In the genomic region with DNA sequence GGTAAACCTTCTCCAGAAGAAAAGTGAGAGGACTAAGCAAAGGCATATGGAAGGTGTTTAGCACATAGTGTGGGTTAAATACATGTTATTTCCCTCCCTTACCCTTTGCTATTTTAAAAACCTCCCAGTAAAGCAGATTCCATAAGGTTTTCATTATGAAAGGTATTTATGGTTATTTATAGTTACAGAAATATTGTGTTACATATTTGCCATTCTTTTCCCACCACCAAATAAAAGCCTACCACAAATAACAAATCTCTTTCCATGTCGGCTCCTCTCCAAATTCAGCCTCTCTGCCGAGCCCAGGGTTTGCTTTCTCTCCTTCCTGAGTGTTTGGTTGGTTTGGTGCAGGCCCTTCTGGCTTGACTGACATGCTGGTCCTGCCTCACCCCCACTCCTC, we compare ENCODE assay signal across 21 cellular contexts.
DNase-seq lines count a peak whose midpoint lies in the region; ATAC-seq and TF ChIP-seq lines count a peak whose summit lies in the region.
"Had no signal": no experiment of that assay in that cellular context is flagged by ENCODE, and none has a peak within 500 bp of the region (broad histone marks: within the 10 kb centered on the region; RNA-seq: fewer than 3 reads in every experiment).

No MANE protein-coding gene starts in this region.

- POLR2A ChIA-PET in activated CD8-positive, alpha-beta T cell treated with anti-CD3 and anti-CD28 coated beads, Interleukin-2, amount 10 ng/mL, durations not matched to agents 7 days and 5 days (lab: Charles Lee), result no interaction called here

- ATAC-seq in activated CD8-positive, alpha-beta T cell treated with anti-CD3 and anti-CD28 coated beads, Interleukin-2, amount 10 ng/mL, durations not matched to agents 7 days and 5 days, result no peak
- ATAC-seq in activated naive CD8-positive, alpha-beta T cell treated with anti-CD3 and anti-CD28 coated beads, Interleukin-2, amount 50 U/mL, for 24 hours, result no peak
- ATAC-seq: esophagus mucosa; lower lobe of right lung; stimulated activated effector memory CD8-positive, alpha-beta T cell treated with anti-CD3 and anti-CD28 coated beads, Interleukin-12 subunit alpha, Interleukin-12 subunit beta, amount 100 ng/mL, for 72 hours had no signal

- DNase-seq in AG08396 (ENCODE audit: low spot score) (peak; percentile 44), HFF-Myc (ENCODE audit: extremely low read depth, low read depth) (peak; percentile 26), dedifferentiated amniotic fluid mesenchymal stem cell (ENCODE audit: extremely low spot score) (peak; percentile 86), mesothelial cell of epicardium (ENCODE audit: low spot score in 2 of 2, unreplicated experiment in 2 of 2) (no peak)
- no peak for DNase-seq in stimulated activated CD4-positive, alpha-beta T cell treated with anti-CD3 and anti-CD28 coated beads, Interleukin-12 subunit alpha, Interleukin-12 subunit beta, amount 100 ng/mL, for 4 hours
- no peak for DNase-seq in activated CD8-positive, alpha-beta T cell treated with anti-CD3 and anti-CD28 coated beads, Interleukin-2, amount 10 ng/mL, durations not matched to agents 7 days and 5 days
- no peak for DNase-seq in activated naive CD8-positive, alpha-beta T cell treated with anti-CD3 and anti-CD28 coated beads, Interleukin-2, amount 50 U/mL, for 24 hours
- DNase-seq in activated T-helper 2 cell treated with anti-CD3 and anti-CD28 coated beads, Interferon-gamma antibody, Interleukin-2, Interleukin-4, amounts not matched to agents 10 μg/mL and 5 μg/mL and 100 μg/mL, durations not matched to agents 14 hours and 24 hours and 36 hours (ENCODE audit: low spot score), result no peak
- DNase-seq: activated CD4-positive, alpha-beta T cell treated with anti-CD3 and anti-CD28 coated beads, Interleukin-2, amount 10 ng/mL, durations not matched to agents 7 days and 5 days; activated naive CD4-positive, alpha-beta T cell treated with anti-CD3 and anti-CD28 coated beads, Interleukin-2, amount 10 ng/mL, durations not matched to agents 7 days and 5 days; C1 segment of cervical spinal cord; effector CD8-positive, alpha-beta T cell; kidney; lower lobe of right lung; NCI-H1105; NCI-H2029 treated with DMSO at 0.1 percent for 48 hours; NCI-H82; small intestine had no signal

- H3K36me3 Mint-ChIP-seq in mesothelial cell of epicardium, result no peaks in the 10 kb centered on the region
- no peaks in the 10 kb centered on the region for H3K36me3 Mint-ChIP-seq in activated CD8-positive, alpha-beta T cell treated with anti-CD3 and anti-CD28 coated beads, Interleukin-2, amount 10 ng/mL, durations not matched to agents 7 days and 5 days (ENCODE audit: low read depth)
- no peaks in the 10 kb centered on the region for H3K36me3 Mint-ChIP-seq in activated naive CD8-positive, alpha-beta T cell treated with anti-CD3 and anti-CD28 coated beads, Interleukin-2, amount 50 U/mL, for 24 hours (ENCODE audit: low read depth)
- no peaks in the 10 kb centered on the region for H3K36me3 Mint-ChIP-seq in activated T-helper 2 cell treated with anti-CD3 and anti-CD28 coated beads, Interferon-gamma antibody, Interleukin-2, Interleukin-4, amounts not matched to agents 10 μg/mL and 5 μg/mL and 100 μg/mL, durations not matched to agents 14 hours and 24 hours and 36 hours (ENCODE audit: low read depth)
- H3K36me3 Mint-ChIP-seq: activated naive CD4-positive, alpha-beta T cell treated with anti-CD3 and anti-CD28 coated beads, Interleukin-2, amount 10 ng/mL, durations not matched to agents 7 days and 5 days; stimulated activated effector memory CD8-positive, alpha-beta T cell treated with anti-CD3 and anti-CD28 coated beads, Interleukin-12 subunit alpha, Interleukin-12 subunit beta, amount 100 ng/mL, for 72 hours had no signal

- CTCF ChIA-PET in activated CD8-positive, alpha-beta T cell treated with anti-CD3 and anti-CD28 coated beads, Interleukin-2, amount 10 ng/mL, durations not matched to agents 7 days and 5 days (lab: Charles Lee), result no interaction called here

- H3K4me3 Mint-ChIP-seq in mesothelial cell of epicardium, result no peak overlapping the region
- no peak overlapping the region for H3K4me3 Mint-ChIP-seq in activated CD8-positive, alpha-beta T cell treated with anti-CD3 and anti-CD28 coated beads, Interleukin-2, amount 10 ng/mL, durations not matched to agents 7 days and 5 days
- H3K4me3 Mint-ChIP-seq in activated naive CD8-positive, alpha-beta T cell treated with anti-CD3 and anti-CD28 coated beads, Interleukin-2, amount 50 U/mL, for 24 hours, result no peak overlapping the region
- H3K4me3 Mint-ChIP-seq in activated T-helper 2 cell treated with anti-CD3 and anti-CD28 coated beads, Interferon-gamma antibody, Interleukin-2, Interleukin-4, amounts not matched to agents 10 μg/mL and 5 μg/mL and 100 μg/mL, durations not matched to agents 14 hours and 24 hours and 36 hours (ENCODE audit: low read depth), result no peak overlapping the region
- H3K4me3 Mint-ChIP-seq: activated CD4-positive, alpha-beta T cell treated with anti-CD3 and anti-CD28 coated beads, Interleukin-2, amount 10 ng/mL, durations not matched to agents 7 days and 5 days; activated naive CD4-positive, alpha-beta T cell treated with anti-CD3 and anti-CD28 coated beads, Interleukin-2, amount 10 ng/mL, durations not matched to agents 7 days and 5 days; stimulated activated effector memory CD8-positive, alpha-beta T cell treated with anti-CD3 and anti-CD28 coated beads, Interleukin-12 subunit alpha, Interleukin-12 subunit beta, amount 100 ng/mL, for 72 hours; T-helper 2 cell treated with Interferon-gamma antibody and Interleukin-4, amounts not matched to agents 5 μg/mL and 100 μg/mL, for 36 hours had no signal

- H3K27ac Mint-ChIP-seq in mesothelial cell of epicardium, result peak overlapping the region; percentile 66
- no peak overlapping the region for H3K27ac Mint-ChIP-seq in activated CD8-positive, alpha-beta T cell treated with anti-CD3 and anti-CD28 coated beads, Interleukin-2, amount 10 ng/mL, durations not matched to agents 7 days and 5 days
- H3K27ac Mint-ChIP-seq in activated naive CD8-positive, alpha-beta T cell treated with anti-CD3 and anti-CD28 coated beads, Interleukin-2, amount 50 U/mL, for 24 hours, result no peak overlapping the region
- no peak overlapping the region for H3K27ac Mint-ChIP-seq in activated T-helper 2 cell treated with anti-CD3 and anti-CD28 coated beads, Interferon-gamma antibody, Interleukin-2, Interleukin-4, amounts not matched to agents 10 μg/mL and 5 μg/mL and 100 μg/mL, durations not matched to agents 14 hours and 24 hours and 36 hours
- H3K27ac Mint-ChIP-seq: activated CD4-positive, alpha-beta T cell treated with anti-CD3 and anti-CD28 coated beads, Interleukin-2, amount 10 ng/mL, durations not matched to agents 7 days and 5 days; activated naive CD4-positive, alpha-beta T cell treated with anti-CD3 and anti-CD28 coated beads, Interleukin-2, amount 10 ng/mL, durations not matched to agents 7 days and 5 days; stimulated activated effector memory CD8-positive, alpha-beta T cell treated with anti-CD3 and anti-CD28 coated beads, Interleukin-12 subunit alpha, Interleukin-12 subunit beta, amount 100 ng/mL, for 72 hours; T-helper 2 cell treated with Interferon-gamma antibody and Interleukin-4, amounts not matched to agents 5 μg/mL and 100 μg/mL, for 36 hours had no signal

- intact Hi-C loops in activated T-helper 2 cell treated with anti-CD3 and anti-CD28 coated beads, Interferon-gamma antibody, Interleukin-2, Interleukin-4, amounts not matched to agents 10 μg/mL and 5 μg/mL and 100 μg/mL, durations not matched to agents 14 hours and 24 hours and 36 hours (cut with micrococcal nuclease), result no loop called here

- TF ChIP-seq CTCF in HFF-Myc (IDR thresholded peaks at IDR 0.05; ENCODE audit: low read depth, low read length, missing control alignments) (no peak), mesothelial cell of epicardium (IDR thresholded peaks at IDR 0.05; ENCODE audit: unreplicated experiment) (no peak)

- H3K4me1 Mint-ChIP-seq in mesothelial cell of epicardium, result peaks cover 13% of the 10 kb centered on the region
- H3K4me1 Mint-ChIP-seq in activated CD8-positive, alpha-beta T cell treated with anti-CD3 and anti-CD28 coated beads, Interleukin-2, amount 10 ng/mL, durations not matched to agents 7 days and 5 days (ENCODE audit: low read depth), result no peaks in the 10 kb centered on the region
- H3K4me1 Mint-ChIP-seq in activated naive CD8-positive, alpha-beta T cell treated with anti-CD3 and anti-CD28 coated beads, Interleukin-2, amount 50 U/mL, for 24 hours, result no peaks in the 10 kb centered on the region
- H3K4me1 Mint-ChIP-seq in activated T-helper 2 cell treated with anti-CD3 and anti-CD28 coated beads, Interferon-gamma antibody, Interleukin-2, Interleukin-4, amounts not matched to agents 10 μg/mL and 5 μg/mL and 100 μg/mL, durations not matched to agents 14 hours and 24 hours and 36 hours (ENCODE audit: low read depth), result no peaks in the 10 kb centered on the region
- H3K4me1 Mint-ChIP-seq: activated CD4-positive, alpha-beta T cell treated with anti-CD3 and anti-CD28 coated beads, Interleukin-2, amount 10 ng/mL, durations not matched to agents 7 days and 5 days; activated naive CD4-positive, alpha-beta T cell treated with anti-CD3 and anti-CD28 coated beads, Interleukin-2, amount 10 ng/mL, durations not matched to agents 7 days and 5 days; stimulated activated effector memory CD8-positive, alpha-beta T cell treated with anti-CD3 and anti-CD28 coated beads, Interleukin-12 subunit alpha, Interleukin-12 subunit beta, amount 100 ng/mL, for 72 hours had no signal

- peaks cover 12% of the 10 kb centered on the region for H3K27me3 Mint-ChIP-seq in mesothelial cell of epicardium (ENCODE audit: low read depth)
- H3K27me3 Mint-ChIP-seq in activated CD8-positive, alpha-beta T cell treated with anti-CD3 and anti-CD28 coated beads, Interleukin-2, amount 10 ng/mL, durations not matched to agents 7 days and 5 days (ENCODE audit: low read depth), result peaks cover 10% of the 10 kb centered on the region
- H3K27me3 Mint-ChIP-seq in activated naive CD8-positive, alpha-beta T cell treated with anti-CD3 and anti-CD28 coated beads, Interleukin-2, amount 50 U/mL, for 24 hours, result peaks cover 7% of the 10 kb centered on the region
- peaks cover 6% of the 10 kb centered on the region for H3K27me3 Mint-ChIP-seq in activated T-helper 2 cell treated with anti-CD3 and anti-CD28 coated beads, Interferon-gamma antibody, Interleukin-2, Interleukin-4, amounts not matched to agents 10 μg/mL and 5 μg/mL and 100 μg/mL, durations not matched to agents 14 hours and 24 hours and 36 hours (ENCODE audit: low read depth)

- H3K4me3 ChIP-seq in HFF-Myc (replicated peaks; ENCODE audit: low read depth, low read length), result no peak overlapping the region
- H3K4me3 ChIP-seq: lower lobe of right lung had no signal

- no peaks in the 10 kb centered on the region for H3K9me3 Mint-ChIP-seq in mesothelial cell of epicardium
- no peaks in the 10 kb centered on the region for H3K9me3 Mint-ChIP-seq in activated CD8-positive, alpha-beta T cell treated with anti-CD3 and anti-CD28 coated beads, Interleukin-2, amount 10 ng/mL, durations not matched to agents 7 days and 5 days (ENCODE audit: insufficient read depth)
- H3K9me3 Mint-ChIP-seq in activated naive CD8-positive, alpha-beta T cell treated with anti-CD3 and anti-CD28 coated beads, Interleukin-2, amount 50 U/mL, for 24 hours, result no peaks in the 10 kb centered on the region
- no peaks in the 10 kb centered on the region for H3K9me3 Mint-ChIP-seq in activated T-helper 2 cell treated with anti-CD3 and anti-CD28 coated beads, Interferon-gamma antibody, Interleukin-2, Interleukin-4, amounts not matched to agents 10 μg/mL and 5 μg/mL and 100 μg/mL, durations not matched to agents 14 hours and 24 hours and 36 hours
- H3K9me3 Mint-ChIP-seq: activated CD4-positive, alpha-beta T cell treated with anti-CD3 and anti-CD28 coated beads, Interleukin-2, amount 10 ng/mL, durations not matched to agents 7 days and 5 days; activated naive CD4-positive, alpha-beta T cell treated with anti-CD3 and anti-CD28 coated beads, Interleukin-2, amount 10 ng/mL, durations not matched to agents 7 days and 5 days; stimulated activated effector memory CD8-positive, alpha-beta T cell treated with anti-CD3 and anti-CD28 coated beads, Interleukin-12 subunit alpha, Interleukin-12 subunit beta, amount 100 ng/mL, for 72 hours; T-helper 2 cell treated with Interferon-gamma antibody and Interleukin-4, amounts not matched to agents 5 μg/mL and 100 μg/mL, for 36 hours had no signal

Comparison
In these comparisons a context has a peak if more than half of its experiments do, and no peak if none do; other contexts are left out.
1. DNase-seq: peak in AG08396 (single experiment), HFF-Myc (single experiment) and dedifferentiated amniotic fluid mesenchymal stem cell (single experiment); none in mesothelial cell of epicardium (0 of 2), stimulated activated CD4-positive, alpha-beta T cell treated with anti-CD3 and anti-CD28 coated beads, Interleukin-12 subunit alpha, Interleukin-12 subunit beta, amount 100 ng/mL, for 4 hours (single experiment), activated CD8-positive, alpha-beta T cell treated with anti-CD3 and anti-CD28 coated beads, Interleukin-2, amount 10 ng/mL, durations not matched to agents 7 days and 5 days (single experiment), activated naive CD8-positive, alpha-beta T cell treated with anti-CD3 and anti-CD28 coated beads, Interleukin-2, amount 50 U/mL, for 24 hours (single experiment) and activated T-helper 2 cell treated with anti-CD3 and anti-CD28 coated beads, Interferon-gamma antibody, Interleukin-2, Interleukin-4, amounts not matched to agents 10 μg/mL and 5 μg/mL and 100 μg/mL, durations not matched to agents 14 hours and 24 hours and 36 hours (single experiment).